In genomic region chr14:51931308-51931707, GRCh38 we compare ENCODE assay signal across 24 cellular contexts. TPM values are rescaled to one million over a fixed set of nuclear protein-coding genes. Genes with fewer than 3 reads are reported as not detected.
A peak's percentile ranks its signal among the peaks of the same experiment; 100 is the strongest.
DNase-seq lines count a peak whose midpoint lies in the region; ATAC-seq and TF ChIP-seq lines count a peak whose summit lies in the region.
"Had no signal": no experiment of that assay in that cellular context is flagged by ENCODE, and none has a peak within 500 bp of the region (broad histone marks: within the 10 kb centered on the region; RNA-seq: fewer than 3 reads in every experiment).

No MANE protein-coding gene starts in this region.

- H3K9me3 Mint-ChIP-seq in T-helper 2 cell treated with Interferon-gamma antibody and Interleukin-4, amounts not matched to agents 5 μg/mL and 100 μg/mL, for 36 hours = no peaks in the 10 kb centered on the region
- no peaks in the 10 kb centered on the region for H3K9me3 Mint-ChIP-seq in CD8-positive, alpha-beta T cell
- no peaks in the 10 kb centered on the region for H3K9me3 Mint-ChIP-seq in activated T-helper 1 cell treated with anti-CD3 and anti-CD28 coated beads, Interleukin-12 subunit alpha, Interleukin-12 subunit beta, Interleukin-2, Interleukin-4 antibody, amounts not matched to agents 30 ng/mL and 10 ng/mL and 1 ng/mL, durations not matched to agents 14 hours and 24 hours and 36 hours
- peaks cover 0 to 4% (median 0%) of the 10 kb centered on the region in 9 donors for H3K9me3 Mint-ChIP-seq in naive thymus-derived CD8-positive, alpha-beta T cell
- H3K9me3 Mint-ChIP-seq: activated naive CD4-positive, alpha-beta T cell treated with anti-CD3 and anti-CD28 coated beads, Interleukin-2, amount 10 ng/mL, durations not matched to agents 7 days and 5 days had no signal

- TF ChIP-seq CTCF in CD8-positive, alpha-beta T cell (IDR thresholded peaks at IDR 0.05) = no peak
- TF ChIP-seq CTCF in brain microvascular endothelial cell (IDR thresholded peaks at IDR 0.05; ENCODE audit: low read depth, low read length, missing control alignments) = no peak

- no peaks in the 10 kb centered on the region for H3K36me3 ChIP-seq in CD8-positive, alpha-beta T cell (ENCODE audit: insufficient read depth, low read length)
- no peaks in the 10 kb centered on the region for H3K36me3 ChIP-seq in brain microvascular endothelial cell (replicated peaks)
- H3K36me3 ChIP-seq: left ventricle myocardium inferior, neural progenitor cell, sigmoid colon, suprapubic skin had no signal

- H3K27me3 Mint-ChIP-seq in T-helper 2 cell treated with Interferon-gamma antibody and Interleukin-4, amounts not matched to agents 5 μg/mL and 100 μg/mL, for 36 hours (ENCODE audit: low read depth) = no peaks in the 10 kb centered on the region
- no peaks in the 10 kb centered on the region for H3K27me3 Mint-ChIP-seq in CD8-positive, alpha-beta T cell (ENCODE audit: low read depth)
- no peaks in the 10 kb centered on the region for H3K27me3 Mint-ChIP-seq in activated T-helper 1 cell treated with anti-CD3 and anti-CD28 coated beads, Interleukin-12 subunit alpha, Interleukin-12 subunit beta, Interleukin-2, Interleukin-4 antibody, amounts not matched to agents 30 ng/mL and 10 ng/mL and 1 ng/mL, durations not matched to agents 14 hours and 24 hours and 36 hours (ENCODE audit: insufficient read depth)
- H3K27me3 Mint-ChIP-seq in naive thymus-derived CD8-positive, alpha-beta T cell = no peaks in the 10 kb centered on the region
- H3K27me3 Mint-ChIP-seq: activated naive CD4-positive, alpha-beta T cell treated with anti-CD3 and anti-CD28 coated beads, Interleukin-2, amount 10 ng/mL, durations not matched to agents 7 days and 5 days had no signal

- peaks cover 37% of the 10 kb centered on the region for H3K4me1 ChIP-seq in CD8-positive, alpha-beta T cell (ENCODE audit: insufficient read depth, low read length)
- H3K4me1 ChIP-seq: neural progenitor cell had no signal

- CTCF ChIA-PET in CD8-positive, alpha-beta T cell (lab: Charles Lee) = no interaction called here

- POLR2A ChIA-PET in CD8-positive, alpha-beta T cell (lab: Charles Lee) = interaction anchor here (1.3 kb wide), 1 partner anchor 17 kb away, joined by 4 read pairs; no protein-coding TSS in a partner anchor
- POLR2A ChIA-PET in naive thymus-derived CD8-positive, alpha-beta T cell (lab: Charles Lee) = no interaction called here

- no peak overlapping the region for H3K27ac ChIP-seq in CD8-positive, alpha-beta T cell (ENCODE audit: low read depth, low read length)
- no peak overlapping the region for H3K27ac ChIP-seq in brain microvascular endothelial cell
- H3K27ac ChIP-seq: left ventricle myocardium inferior, neural progenitor cell, sigmoid colon, suprapubic skin had no signal

- intact Hi-C loops in CD8-positive, alpha-beta T cell (cut with DNase I, micrococcal nuclease) = no loop called here
- intact Hi-C loops in activated T-helper 1 cell treated with anti-CD3 and anti-CD28 coated beads, Interleukin-12 subunit alpha, Interleukin-12 subunit beta, Interleukin-2, Interleukin-4 antibody, amounts not matched to agents 30 ng/mL and 10 ng/mL and 1 ng/mL, durations not matched to agents 14 hours and 24 hours and 36 hours (cut with micrococcal nuclease) = loop anchor here (1.0 to 2.0 kb wide), 3 partner anchors 27 to 84 kb away; no protein-coding TSS in a partner anchor

- no peak overlapping the region for H3K4me3 ChIP-seq in CD8-positive, alpha-beta T cell (ENCODE audit: low read depth, low read length)
- H3K4me3 ChIP-seq in brain microvascular endothelial cell (ENCODE audit: low read depth, low read length) = no peak overlapping the region
- H3K4me3 ChIP-seq: left ventricle myocardium inferior, neural progenitor cell, sigmoid colon, suprapubic skin had no signal

- no peak overlapping the region for H3K4me3 Mint-ChIP-seq in T-helper 2 cell treated with Interferon-gamma antibody and Interleukin-4, amounts not matched to agents 5 μg/mL and 100 μg/mL, for 36 hours
- no peak overlapping the region for H3K4me3 Mint-ChIP-seq in CD8-positive, alpha-beta T cell
- H3K4me3 Mint-ChIP-seq in activated T-helper 1 cell treated with anti-CD3 and anti-CD28 coated beads, Interleukin-12 subunit alpha, Interleukin-12 subunit beta, Interleukin-2, Interleukin-4 antibody, amounts not matched to agents 30 ng/mL and 10 ng/mL and 1 ng/mL, durations not matched to agents 14 hours and 24 hours and 36 hours = no peak overlapping the region
- H3K4me3 Mint-ChIP-seq in naive thymus-derived CD8-positive, alpha-beta T cell = peak overlapping the region in 2 of 10 donors; percentile 1 to 11
- H3K4me3 Mint-ChIP-seq: activated naive CD4-positive, alpha-beta T cell treated with anti-CD3 and anti-CD28 coated beads, Interleukin-2, amount 10 ng/mL, durations not matched to agents 7 days and 5 days; neural progenitor cell had no signal

- peak overlapping the region; percentile 72 for H3K27ac Mint-ChIP-seq in T-helper 2 cell treated with Interferon-gamma antibody and Interleukin-4, amounts not matched to agents 5 μg/mL and 100 μg/mL, for 36 hours
- H3K27ac Mint-ChIP-seq in CD8-positive, alpha-beta T cell = peak overlapping the region; percentile 79
- peak overlapping the region; percentile 91 for H3K27ac Mint-ChIP-seq in activated T-helper 1 cell treated with anti-CD3 and anti-CD28 coated beads, Interleukin-12 subunit alpha, Interleukin-12 subunit beta, Interleukin-2, Interleukin-4 antibody, amounts not matched to agents 30 ng/mL and 10 ng/mL and 1 ng/mL, durations not matched to agents 14 hours and 24 hours and 36 hours
- H3K27ac Mint-ChIP-seq in naive thymus-derived CD8-positive, alpha-beta T cell = peak overlapping the region; percentile 12 to 91 (median 71)
- H3K27ac Mint-ChIP-seq: progenitor cell of endocrine pancreas had no signal

- no peak for DNase-seq in T-helper 2 cell treated with Interferon-gamma antibody and Interleukin-4, amounts not matched to agents 5 μg/mL and 100 μg/mL, for 36 hours (ENCODE audit: low spot score)
- no peak for DNase-seq in T-helper 2 cell
- DNase-seq in CD8-positive, alpha-beta T cell = no peak
- no peak for DNase-seq in activated T-helper 1 cell treated with anti-CD3 and anti-CD28 coated beads, Interleukin-12 subunit alpha, Interleukin-12 subunit beta, Interleukin-2, Interleukin-4 antibody, amounts not matched to agents 30 ng/mL and 10 ng/mL and 1 ng/mL, durations not matched to agents 14 hours and 24 hours and 36 hours (ENCODE audit: low spot score)
- no peak for DNase-seq in naive thymus-derived CD8-positive, alpha-beta T cell
- no peak for DNase-seq in brain microvascular endothelial cell
- DNase-seq in NCI-H2196 treated with DMSO at 0.1 percent for 48 hours (lab: John Stamatoyannopoulos, UW; ENCODE audit: unreplicated experiment) = no peak
- DNase-seq in DMS79 (lab: John Stamatoyannopoulos, UW) = no peak
- DNase-seq: activated naive CD4-positive, alpha-beta T cell treated with anti-CD3 and anti-CD28 coated beads, Interleukin-2, amount 10 ng/mL, durations not matched to agents 7 days and 5 days; AML-193; erythroblast; foreskin fibroblast; Karpas-422; left ventricle myocardium inferior; midbrain; MV-4-11; NCI-H1694; sigmoid colon; stimulated activated CD4-positive, alpha-beta T cell treated with anti-CD3 and anti-CD28 coated beads, Interleukin-15, amount 100 ng/mL, for 24 hours; stimulated activated CD8-positive, alpha-beta memory T cell treated with anti-CD3 and anti-CD28 coated beads, Interleukin-4, amount 100 ng/mL, for 48 hours had no signal

- H3K9me3 ChIP-seq in CD8-positive, alpha-beta T cell (ENCODE audit: low read length) = no peaks in the 10 kb centered on the region
- H3K9me3 ChIP-seq: left ventricle myocardium inferior, sigmoid colon, suprapubic skin had no signal

- H3K4me1 Mint-ChIP-seq in T-helper 2 cell treated with Interferon-gamma antibody and Interleukin-4, amounts not matched to agents 5 μg/mL and 100 μg/mL, for 36 hours (ENCODE audit: low read depth) = peaks cover 36% of the 10 kb centered on the region
- peaks cover 83% of the 10 kb centered on the region for H3K4me1 Mint-ChIP-seq in CD8-positive, alpha-beta T cell (ENCODE audit: low read depth)
- peaks cover 54% of the 10 kb centered on the region for H3K4me1 Mint-ChIP-seq in activated T-helper 1 cell treated with anti-CD3 and anti-CD28 coated beads, Interleukin-12 subunit alpha, Interleukin-12 subunit beta, Interleukin-2, Interleukin-4 antibody, amounts not matched to agents 30 ng/mL and 10 ng/mL and 1 ng/mL, durations not matched to agents 14 hours and 24 hours and 36 hours (ENCODE audit: low read depth)
- peaks cover 36 to 84% (median 80%) of the 10 kb centered on the region in 4 donors for H3K4me1 Mint-ChIP-seq in naive thymus-derived CD8-positive, alpha-beta T cell

- no peak for ATAC-seq in CD8-positive, alpha-beta T cell
- ATAC-seq in naive thymus-derived CD8-positive, alpha-beta T cell = no peak
- ATAC-seq: Right ventricle myocardium inferior had no signal

- H3K27me3 ChIP-seq in CD8-positive, alpha-beta T cell (ENCODE audit: insufficient read depth, low read length) = no peaks in the 10 kb centered on the region
- H3K27me3 ChIP-seq in brain microvascular endothelial cell (replicated peaks) = no peaks in the 10 kb centered on the region
- H3K27me3 ChIP-seq: neural progenitor cell, sigmoid colon, suprapubic skin had no signal

- H3K36me3 Mint-ChIP-seq in T-helper 2 cell treated with Interferon-gamma antibody and Interleukin-4, amounts not matched to agents 5 μg/mL and 100 μg/mL, for 36 hours (ENCODE audit: low read depth) = peaks cover 37% of the 10 kb centered on the region
- H3K36me3 Mint-ChIP-seq in CD8-positive, alpha-beta T cell = peaks cover 57% of the 10 kb centered on the region
- H3K36me3 Mint-ChIP-seq in activated T-helper 1 cell treated with anti-CD3 and anti-CD28 coated beads, Interleukin-12 subunit alpha, Interleukin-12 subunit beta, Interleukin-2, Interleukin-4 antibody, amounts not matched to agents 30 ng/mL and 10 ng/mL and 1 ng/mL, durations not matched to agents 14 hours and 24 hours and 36 hours (ENCODE audit: low read depth) = peaks cover 35% of the 10 kb centered on the region
- H3K36me3 Mint-ChIP-seq in naive thymus-derived CD8-positive, alpha-beta T cell = peaks cover 9 to 40% (median 17%) of the 10 kb centered on the region in 3 donors

- in situ Hi-C loops in brain microvascular endothelial cell (cut with HindIII; ENCODE audit: low pct_ligation_motif_present, low sequenced_read_pairs) = no loop called here

RNA-seq across cellular contexts. Expression of gene RTRAF, which starts 58.0 kb away (rescaled TPM):
- total RNA-seq in CD8-positive, alpha-beta T cell = 100 to 1,000 TPM; 155 to 161 TPM
- total RNA-seq in activated T-helper 1 cell treated with anti-CD3 and anti-CD28 coated beads, Interleukin-12 subunit alpha, Interleukin-12 subunit beta, Interleukin-2, Interleukin-4 antibody, amounts not matched to agents 30 ng/mL and 10 ng/mL and 1 ng/mL, durations not matched to agents 14 hours and 24 hours and 36 hours = 215 and 230 TPM in 2 replicates
- 100 to 1,000 TPM; 105 to 116 TPM for total RNA-seq in naive thymus-derived CD8-positive, alpha-beta T cell
- 100 to 1,000 TPM; 166 to 231 (median 203) TPM for polyA plus RNA-seq in naive thymus-derived CD8-positive, alpha-beta T cell
